In genomic region chr12:106097011-106097410, GRCh38 we compare ENCODE assay signal across 14 cellular contexts. TPM values are rescaled to one million over a fixed set of nuclear protein-coding genes. Genes with fewer than 3 reads are reported as not detected.
DNase-seq lines count a peak whose midpoint lies in the region; FAIRE-seq and TF ChIP-seq lines count a peak whose summit lies in the region.
"Had no signal": no experiment of that assay in that cellular context is flagged by ENCODE, and none has a peak within 500 bp of the region (broad histone marks: within the 10 kb centered on the region; RNA-seq: fewer than 3 reads in every experiment).

No MANE protein-coding gene starts in this region.

- no peaks in the 10 kb centered on the region for H3F3A ChIP-seq in neural progenitor cell (ENCODE audit: low read depth)

- H3K27me3 ChIP-seq in brain microvascular endothelial cell (replicated peaks) (no peaks in the 10 kb centered on the region), skeletal muscle tissue (ENCODE audit: control insufficient read depth in 3 of 3, insufficient read depth in 3 of 3, low read length in 3 of 3) (no peaks in the 10 kb centered on the region), neural progenitor cell (no peaks in the 10 kb centered on the region)

- peaks cover 11% of the 10 kb centered on the region for H4K20me1 ChIP-seq in neural progenitor cell (ENCODE audit: low read depth)

- H3K27ac ChIP-seq in brain microvascular endothelial cell (no peak overlapping the region), kidney (ENCODE audit: low read depth in 2 of 2, low read length in 2 of 2) (peak overlapping the region; percentile 2 to 45), skeletal muscle tissue (ENCODE audit: low read depth, low read length) (peak overlapping the region; percentile 25), neural progenitor cell (no peak overlapping the region)

- H3K36me3 Mint-ChIP-seq in immature natural killer cell: no peaks in the 10 kb centered on the region
- H3K36me3 Mint-ChIP-seq in neural progenitor cell: peaks cover 74% of the 10 kb centered on the region

- no peaks in the 10 kb centered on the region for H3K9me3 Mint-ChIP-seq in immature natural killer cell
- H3K9me3 Mint-ChIP-seq in neural progenitor cell: peaks cover 4% of the 10 kb centered on the region
- H3K9me3 Mint-ChIP-seq: GM23338 had no signal

- H3K4me1 ChIP-seq in kidney (ENCODE audit: control insufficient read depth in 1 of 2, insufficient read depth in 1 of 2, low read depth in 1 of 2, low read length in 2 of 2): peaks cover 6 to 21% of the 10 kb centered on the region in 2 donors
- H3K4me1 ChIP-seq in skeletal muscle tissue (ENCODE audit: control insufficient read depth in 3 of 3, insufficient read depth in 3 of 3, low read length in 3 of 3): peaks cover 27 to 39% (median 27%) of the 10 kb centered on the region in 3 donors
- H3K4me1 ChIP-seq in neural progenitor cell: peaks cover 34% of the 10 kb centered on the region

- DNase-seq in EH (ENCODE audit: low read depth) (peak; percentile 49), brain microvascular endothelial cell (peak; percentile 49), kidney (no peak), NK-92 (lab: John Stamatoyannopoulos, UW; ENCODE audit: unreplicated experiment) (no peak), immature natural killer cell (no peak), NCI-H146 treated with DMSO at 0.1 percent for 48 hours (lab: John Stamatoyannopoulos, UW; ENCODE audit: unreplicated experiment) (no peak), neural progenitor cell (ENCODE audit: low spot score) (no peak)
- DNase-seq: activated CD4-positive, CD25-positive, alpha-beta regulatory T cell; activated gamma-delta T cell; midbrain; MM.1S; NCI-H748 treated with DMSO at 0.1 percent for 48 hours had no signal

- H3K27ac Mint-ChIP-seq in immature natural killer cell (no peak overlapping the region), neural progenitor cell (no peak overlapping the region)
- H3K27ac Mint-ChIP-seq: GM23338 had no signal

- in situ Hi-C loops in brain microvascular endothelial cell (cut with HindIII; ENCODE audit: low pct_ligation_motif_present, low sequenced_read_pairs): no loop called here

- no peak overlapping the region for H3K4me3 Mint-ChIP-seq in immature natural killer cell
- no peak overlapping the region for H3K4me3 Mint-ChIP-seq in neural progenitor cell
- H3K4me3 Mint-ChIP-seq: GM23338 had no signal

- no peaks in the 10 kb centered on the region for H3K9me3 ChIP-seq in kidney (ENCODE audit: control insufficient read depth in 1 of 2, low read length in 2 of 2)
- H3K9me3 ChIP-seq in skeletal muscle tissue (ENCODE audit: control insufficient read depth in 3 of 3, low read length in 3 of 3): no peaks in the 10 kb centered on the region
- no peaks in the 10 kb centered on the region for H3K9me3 ChIP-seq in neural progenitor cell (ENCODE audit: low read depth)

- no peaks in the 10 kb centered on the region for H3K4me1 Mint-ChIP-seq in immature natural killer cell
- peaks cover 86% of the 10 kb centered on the region for H3K4me1 Mint-ChIP-seq in neural progenitor cell

- TF ChIP-seq CTCF in brain microvascular endothelial cell (IDR thresholded peaks at IDR 0.05; ENCODE audit: low read depth, low read length, missing control alignments): no peak
- no peak for TF ChIP-seq CTCF in kidney (IDR thresholded peaks at IDR 0.05; ENCODE audit: borderline replicate concordance, extremely low read depth, insufficient read depth)
- TF ChIP-seq CTCF in neural progenitor cell (IDR thresholded peaks at IDR 0.05): no peak

- H3K36me3 ChIP-seq in brain microvascular endothelial cell (replicated peaks) (peaks cover 6% of the 10 kb centered on the region), kidney (ENCODE audit: control insufficient read depth in 1 of 2, insufficient read depth in 2 of 2, low read length in 2 of 2) (no peaks in the 10 kb centered on the region), skeletal muscle tissue (ENCODE audit: control insufficient read depth in 3 of 3, insufficient read depth in 3 of 3, low read length in 3 of 3) (peaks cover 0 to 8% (median 3%) of the 10 kb centered on the region in 3 donors), neural progenitor cell (no peaks in the 10 kb centered on the region)

- no peak for FAIRE-seq in kidney (lab: Jason Lieb, UNC)

- H3K4me2 ChIP-seq in neural progenitor cell: no peak overlapping the region

- H3K27me3 Mint-ChIP-seq in immature natural killer cell (ENCODE audit: low read depth in 3 of 3): peaks cover 0 to 2% (median 0%) of the 10 kb centered on the region in 3 donors
- peaks cover 6% of the 10 kb centered on the region for H3K27me3 Mint-ChIP-seq in neural progenitor cell (ENCODE audit: insufficient read depth, low read depth)

- peak overlapping the region in 1 of 2 donors; percentile 13 for H3K9ac ChIP-seq in kidney (ENCODE audit: low read length in 2 of 2)
- H3K9ac ChIP-seq in skeletal muscle tissue (ENCODE audit: low read depth in 1 of 3, low read length in 3 of 3): peak overlapping the region in 1 of 3 donors; percentile 5
- no peak overlapping the region for H3K9ac ChIP-seq in neural progenitor cell

- H3K4me3 ChIP-seq in brain microvascular endothelial cell (ENCODE audit: low read depth, low read length) (no peak overlapping the region), kidney (ENCODE audit: low read length in 2 of 2) (no peak overlapping the region), skeletal muscle tissue (ENCODE audit: low read length in 3 of 3) (no peak overlapping the region), neural progenitor cell (no peak overlapping the region)
- H3K4me3 ChIP-seq: GM23338 had no signal

- no peaks in the 10 kb centered on the region for H3K79me2 ChIP-seq in neural progenitor cell (ENCODE audit: low read depth)

- no peak overlapping the region for H2AFZ ChIP-seq in neural progenitor cell (replicated peaks)
- H2AFZ ChIP-seq: GM23338 had no signal

- intact Hi-C loops in kidney (cut with DNase I): no loop called here

RNA-seq across cellular contexts. Expression of gene NUAK1, which starts 41.7 kb away (rescaled TPM):
- 28.8 TPM for total RNA-seq in kidney
- polyA plus RNA-seq in kidney (ENCODE audit: insufficient read depth, low read depth, low replicate concordance): 2.9 TPM
- 9.4 TPM for total RNA-seq in skeletal muscle tissue
- polyA plus RNA-seq in immature natural killer cell: 1 to 10 TPM in 1 of 3 donors, under 1 TPM in 2; 0.02 to 2.7 (median 0.68) TPM
- total RNA-seq in neural progenitor cell (ENCODE audit: low replicate concordance): 11.9 and 18.8 TPM in 2 replicates

Comparison
In these comparisons a context has a peak if more than half of its experiments do, and no peak if none do; other contexts are left out.
1. DNase-seq: peak in EH (single experiment) and brain microvascular endothelial cell (single experiment); none in kidney (single experiment), NK-92 (single experiment), immature natural killer cell (0 of 3), NCI-H146 treated with DMSO at 0.1 percent for 48 hours (single experiment) and neural progenitor cell (single experiment).
2. H3K27ac ChIP-seq: peak in kidney (2 of 2) and skeletal muscle tissue (single experiment); none in brain microvascular endothelial cell (single experiment) and neural progenitor cell (single experiment).